In the genomic region with DNA sequence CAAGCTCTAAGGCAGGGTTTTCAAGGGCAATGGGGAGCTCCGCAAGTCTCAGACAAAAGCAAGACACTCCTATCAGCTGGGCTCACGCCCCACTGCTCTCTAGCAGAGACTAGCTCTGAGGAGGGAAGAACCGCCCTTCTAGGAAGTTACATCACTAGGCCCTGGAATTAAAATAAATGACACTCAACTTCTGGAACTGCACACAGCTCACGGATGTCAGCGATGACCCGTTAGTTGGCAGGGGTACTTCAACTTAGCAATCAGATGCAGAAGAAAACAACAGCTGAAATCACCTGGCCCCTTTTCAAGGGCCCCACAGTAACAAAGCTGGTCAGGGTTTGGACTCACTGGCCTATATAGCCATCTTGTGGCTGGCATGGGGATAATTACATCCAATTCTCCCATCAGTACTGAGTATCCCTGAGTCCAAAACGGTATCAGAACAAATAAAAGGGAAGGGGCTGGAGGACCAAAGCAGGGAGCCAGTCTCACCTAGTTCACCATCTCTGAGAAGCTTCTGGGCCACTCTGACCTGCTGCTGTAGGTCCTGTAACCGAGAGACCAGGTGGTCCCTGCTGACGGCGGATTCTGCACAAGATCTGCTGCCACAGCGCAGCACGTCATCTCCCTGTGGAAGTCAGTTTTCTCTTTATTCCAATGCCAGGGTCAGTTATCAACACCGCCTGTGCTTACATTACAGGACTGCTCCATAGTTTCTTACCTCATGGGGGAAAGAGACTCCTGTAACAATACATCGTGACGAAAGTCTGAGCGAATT, we compare ENCODE assay signal across 2 cellular contexts.
TF ChIP-seq lines count a peak whose summit lies in the region.

No MANE protein-coding gene starts in this region.

TF ChIP-seq in HCT116, 20 proteins besides CTCF, POLR2A, EP300 and RAD21 (continued from another document):
- no peak for TF ChIP-seq ZBTB33 (IDR thresholded peaks at IDR 0.05; ENCODE audit: extremely low read depth, insufficient replicate concordance, low read length)
- no peak for TF ChIP-seq EZH2 (IDR thresholded peaks at IDR 0.05)
- no peak for TF ChIP-seq SP1 (IDR thresholded peaks at IDR 0.05; ENCODE audit: low read depth)
- TF ChIP-seq, protein P1, sequence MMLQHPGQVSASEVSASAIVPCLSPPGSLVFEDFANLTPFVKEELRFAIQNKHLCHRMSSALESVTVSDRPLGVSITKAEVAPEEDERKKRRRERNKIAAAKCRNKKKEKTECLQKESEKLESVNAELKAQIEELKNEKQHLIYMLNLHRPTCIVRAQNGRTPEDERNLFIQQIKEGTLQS (IDR thresholded peaks at IDR 0.05) = no peak
- no peak for TF ChIP-seq ZFX (IDR thresholded peaks at IDR 0.05)
- no peak for TF ChIP-seq ELF1 (IDR thresholded peaks at IDR 0.05; ENCODE audit: borderline replicate concordance, low read depth)
- TF ChIP-seq CBX3 (IDR thresholded peaks at IDR 0.05; ENCODE audit: low read depth) = no peak

TF ChIP-seq in neural cell, 6 proteins besides CTCF, POLR2A, EP300 and RAD21 (continued from another document):
- TF ChIP-seq, protein P2, sequence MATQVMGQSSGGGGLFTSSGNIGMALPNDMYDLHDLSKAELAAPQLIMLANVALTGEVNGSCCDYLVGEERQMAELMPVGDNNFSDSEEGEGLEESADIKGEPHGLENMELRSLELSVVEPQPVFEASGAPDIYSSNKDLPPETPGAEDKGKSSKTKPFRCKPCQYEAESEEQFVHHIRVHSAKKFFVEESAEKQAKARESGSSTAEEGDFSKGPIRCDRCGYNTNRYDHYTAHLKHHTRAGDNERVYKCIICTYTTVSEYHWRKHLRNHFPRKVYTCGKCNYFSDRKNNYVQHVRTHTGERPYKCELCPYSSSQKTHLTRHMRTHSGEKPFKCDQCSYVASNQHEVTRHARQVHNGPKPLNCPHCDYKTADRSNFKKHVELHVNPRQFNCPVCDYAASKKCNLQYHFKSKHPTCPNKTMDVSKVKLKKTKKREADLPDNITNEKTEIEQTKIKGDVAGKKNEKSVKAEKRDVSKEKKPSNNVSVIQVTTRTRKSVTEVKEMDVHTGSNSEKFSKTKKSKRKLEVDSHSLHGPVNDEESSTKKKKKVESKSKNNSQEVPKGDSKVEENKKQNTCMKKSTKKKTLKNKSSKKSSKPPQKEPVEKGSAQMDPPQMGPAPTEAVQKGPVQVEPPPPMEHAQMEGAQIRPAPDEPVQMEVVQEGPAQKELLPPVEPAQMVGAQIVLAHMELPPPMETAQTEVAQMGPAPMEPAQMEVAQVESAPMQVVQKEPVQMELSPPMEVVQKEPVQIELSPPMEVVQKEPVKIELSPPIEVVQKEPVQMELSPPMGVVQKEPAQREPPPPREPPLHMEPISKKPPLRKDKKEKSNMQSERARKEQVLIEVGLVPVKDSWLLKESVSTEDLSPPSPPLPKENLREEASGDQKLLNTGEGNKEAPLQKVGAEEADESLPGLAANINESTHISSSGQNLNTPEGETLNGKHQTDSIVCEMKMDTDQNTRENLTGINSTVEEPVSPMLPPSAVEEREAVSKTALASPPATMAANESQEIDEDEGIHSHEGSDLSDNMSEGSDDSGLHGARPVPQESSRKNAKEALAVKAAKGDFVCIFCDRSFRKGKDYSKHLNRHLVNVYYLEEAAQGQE (IDR thresholded peaks at IDR 0.05; ENCODE audit: borderline replicate concordance) = no peak
- no peak for TF ChIP-seq TAF1 (IDR thresholded peaks at IDR 0.05; ENCODE audit: low read depth)
- TF ChIP-seq EZH2 (IDR thresholded peaks at IDR 0.05; ENCODE audit: borderline replicate concordance, insufficient read depth, low read length, poor library complexity, severe bottlenecking) = no peak
